ENCODE assay signal across 8 cellular contexts in the genomic region with DNA sequence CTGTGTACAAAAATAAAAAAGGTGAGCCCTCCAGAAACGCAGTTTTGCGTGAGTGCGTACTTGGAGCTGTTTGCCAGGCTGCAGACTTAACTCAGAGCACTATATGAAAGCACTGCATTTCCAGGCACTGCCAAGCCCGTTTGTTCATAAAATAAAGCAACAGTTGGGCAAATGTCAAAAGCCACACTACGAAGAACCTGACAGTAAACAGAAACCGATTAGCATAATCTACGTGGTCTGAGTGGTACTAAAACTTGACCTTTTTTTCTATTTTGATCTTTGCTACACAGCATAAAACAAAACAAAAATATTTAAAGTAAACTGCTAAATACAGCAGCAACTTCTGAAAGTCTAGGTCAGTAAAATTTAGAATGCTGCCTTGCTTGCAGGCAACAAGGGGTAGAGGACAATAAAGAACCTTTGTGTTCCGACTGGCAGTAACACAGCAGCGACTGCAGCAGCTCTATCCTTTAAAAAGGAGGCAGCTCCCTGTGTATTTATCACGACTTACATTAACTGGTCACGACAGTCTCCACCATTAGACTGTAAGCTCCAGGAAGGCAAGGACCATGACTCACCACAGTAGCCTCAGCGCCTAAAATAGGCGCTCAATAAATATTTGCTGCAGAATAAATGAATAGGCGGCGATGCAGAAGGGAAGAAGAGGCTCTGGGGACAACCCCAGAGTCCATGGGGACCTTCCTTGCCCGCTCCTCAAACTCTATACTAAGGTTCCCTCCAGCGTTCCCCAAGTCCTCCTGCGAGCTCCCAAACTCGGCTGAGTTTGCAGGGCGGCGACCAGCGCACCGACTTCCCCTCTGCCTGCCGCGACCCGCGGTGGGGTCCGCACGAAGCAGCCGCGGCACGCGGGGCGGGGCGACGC. TPM values are rescaled to one million over a fixed set of nuclear protein-coding genes. Genes with fewer than 3 reads are reported as not detected.
DNase-seq lines count a peak whose midpoint lies in the region; ATAC-seq and TF ChIP-seq lines count a peak whose summit lies in the region.

No MANE protein-coding gene starts in this region.

- peak overlapping the region; percentile 99 for H3K4me3 Mint-ChIP-seq in Calu3 (ENCODE audit: low read depth, unreplicated experiment)
- H3K4me3 Mint-ChIP-seq in T-helper 1 cell treated with Interleukin-12 subunit alpha and Interleukin-12 subunit beta and Interleukin-4 antibody, amounts not matched to agents 30 μg/mL and 1 μg/mL, for 36 hours: peak overlapping the region; percentile 96
- peak overlapping the region; percentile 94 to 99 (median 97) for H3K4me3 Mint-ChIP-seq in naive thymus-derived CD4-positive, alpha-beta T cell

- H3K27ac ChIP-seq in HUES64 (ENCODE audit: low read depth, low read length): peak overlapping the region; percentile 96
- H3K27ac ChIP-seq in naive thymus-derived CD4-positive, alpha-beta T cell (ENCODE audit: low read depth, low read length): peak overlapping the region; percentile 96

- H3K9me3 ChIP-seq in HUES64 (ENCODE audit: insufficient read depth, low read depth, low read length): no peaks in the 10 kb centered on the region
- no peaks in the 10 kb centered on the region for H3K9me3 ChIP-seq in naive thymus-derived CD4-positive, alpha-beta T cell (ENCODE audit: control insufficient read depth in 2 of 3, low read length in 3 of 3)

- CTCF ChIA-PET in Calu3 (lab: Charles Lee): no interaction called here
- CTCF ChIA-PET in naive thymus-derived CD4-positive, alpha-beta T cell (lab: Charles Lee): interaction anchor here (0.5 kb wide), 1 partner anchor 248 kb away, joined by 3 read pairs; no protein-coding TSS in a partner anchor

- peaks cover 31% of the 10 kb centered on the region for H3K36me3 ChIP-seq in HUES64 (ENCODE audit: insufficient read depth, low read length)
- peaks cover 0 to 7% (median 0%) of the 10 kb centered on the region in 3 experiments for H3K36me3 ChIP-seq in naive thymus-derived CD4-positive, alpha-beta T cell (ENCODE audit: control insufficient read depth in 2 of 3, insufficient read depth in 3 of 3, low read length in 3 of 3)

- no peaks in the 10 kb centered on the region for H3K27me3 ChIP-seq in HUES64 (ENCODE audit: insufficient read depth, low read length)
- H3K27me3 ChIP-seq in naive thymus-derived CD4-positive, alpha-beta T cell (ENCODE audit: control insufficient read depth in 2 of 2, insufficient read depth in 2 of 2, low read length in 2 of 2): no peaks in the 10 kb centered on the region

- H3K4me3 ChIP-seq in HUES64 (ENCODE audit: low read length) (peak overlapping the region; percentile 99), epithelial cell of proximal tubule (ENCODE audit: low read depth, low read length) (peak overlapping the region; percentile 94)
- peak overlapping the region; percentile 95 for H3K4me3 ChIP-seq in naive thymus-derived CD4-positive, alpha-beta T cell (ENCODE audit: low read length)

- H3K36me3 Mint-ChIP-seq in Calu3 (ENCODE audit: insufficient read depth, unreplicated experiment): peaks cover 35% of the 10 kb centered on the region
- H3K36me3 Mint-ChIP-seq in T-helper 1 cell treated with Interleukin-12 subunit alpha and Interleukin-12 subunit beta and Interleukin-4 antibody, amounts not matched to agents 30 μg/mL and 1 μg/mL, for 36 hours (ENCODE audit: low read depth): peaks cover 18% of the 10 kb centered on the region
- H3K36me3 Mint-ChIP-seq in naive thymus-derived CD4-positive, alpha-beta T cell: peaks cover 3 to 16% (median 11%) of the 10 kb centered on the region in 5 donors

- H3K27ac Mint-ChIP-seq in Calu3 (ENCODE audit: unreplicated experiment): peak overlapping the region; percentile 55
- peak overlapping the region; percentile 81 for H3K27ac Mint-ChIP-seq in T-helper 1 cell treated with Interleukin-12 subunit alpha and Interleukin-12 subunit beta and Interleukin-4 antibody, amounts not matched to agents 30 μg/mL and 1 μg/mL, for 36 hours
- peak overlapping the region; percentile 93 to 99 (median 98) for H3K27ac Mint-ChIP-seq in naive thymus-derived CD4-positive, alpha-beta T cell

- ATAC-seq in GM19467 (IDR thresholded peaks at IDR 0.05; ENCODE audit: unreplicated experiment): peak; percentile 0
- no peak for ATAC-seq in naive thymus-derived CD4-positive, alpha-beta T cell

- POLR2A ChIA-PET in naive thymus-derived CD4-positive, alpha-beta T cell (lab: Charles Lee): interaction anchor here (0.6 to 0.8 kb wide), 2 partner anchors 46 to 123 kb away, joined by 3 read pairs; no protein-coding TSS in a partner anchor

- no peaks in the 10 kb centered on the region for H3K27me3 Mint-ChIP-seq in Calu3 (ENCODE audit: unreplicated experiment)
- H3K27me3 Mint-ChIP-seq in T-helper 1 cell treated with Interleukin-12 subunit alpha and Interleukin-12 subunit beta and Interleukin-4 antibody, amounts not matched to agents 30 μg/mL and 1 μg/mL, for 36 hours (ENCODE audit: low read depth): peaks cover 7% of the 10 kb centered on the region
- no peaks in the 10 kb centered on the region for H3K27me3 Mint-ChIP-seq in naive thymus-derived CD4-positive, alpha-beta T cell

- peaks cover 17% of the 10 kb centered on the region for H3K4me1 Mint-ChIP-seq in Calu3 (ENCODE audit: low read depth, unreplicated experiment)
- peaks cover 26% of the 10 kb centered on the region for H3K4me1 Mint-ChIP-seq in T-helper 1 cell treated with Interleukin-12 subunit alpha and Interleukin-12 subunit beta and Interleukin-4 antibody, amounts not matched to agents 30 μg/mL and 1 μg/mL, for 36 hours (ENCODE audit: low read depth)
- H3K4me1 Mint-ChIP-seq in naive thymus-derived CD4-positive, alpha-beta T cell: peaks cover 23 to 53% (median 46%) of the 10 kb centered on the region in 7 donors

- DNase-seq in Calu3 (no peak), epithelial cell of proximal tubule (ENCODE audit: low read depth) (no peak), NCI-H774 (lab: John Stamatoyannopoulos, UW) (no peak), NCI-H2196 (lab: John Stamatoyannopoulos, UW; ENCODE audit: unreplicated experiment) (no peak)
- DNase-seq in naive thymus-derived CD4-positive, alpha-beta T cell: peak in 4 of 9 donors; percentile 4 to 28 (median 10)

- BruUV-seq in Calu3 (replicated peaks; lab: Mats Ljungman, UMichigan): no TSS peak

- H3K4me1 ChIP-seq in HUES64 (ENCODE audit: insufficient read depth, low read length): peaks cover 17% of the 10 kb centered on the region
- peaks cover 9 to 13% of the 10 kb centered on the region in 2 donors for H3K4me1 ChIP-seq in naive thymus-derived CD4-positive, alpha-beta T cell (ENCODE audit: control insufficient read depth in 2 of 2, insufficient read depth in 2 of 2, low read length in 2 of 2)

- intact Hi-C loops in Calu3 (cut with micrococcal nuclease; ENCODE audit: unreplicated experiment): no loop called here
- intact Hi-C loops in naive thymus-derived CD4-positive, alpha-beta T cell (cut with micrococcal nuclease): loop anchor here (1.0 to 10.0 kb wide), 10 partner anchors 13 to 1692 kb away; partner anchors contain the start of genes KCTD1 (in 2 of the 2), TAF4B (in 2 of the 2), OSBPL1A (in 1 of the 2) and PSMA8 (in 1 of the 2)

- TF ChIP-seq CTCF in Calu3 (IDR thresholded peaks at IDR 0.05; ENCODE audit: unreplicated experiment) (no peak), epithelial cell of proximal tubule (conservative IDR thresholded peaks at IDR 0.05; ENCODE audit: low read depth, low read length) (no peak)

- WGBS in HUES64: 5% methylated on average over 36 of the region's 36 CpGs

- peak overlapping the region; percentile 94 for H3K9ac ChIP-seq in HUES64 (ENCODE audit: low read depth, low read length)

- no peaks in the 10 kb centered on the region for H3K9me3 Mint-ChIP-seq in Calu3 (ENCODE audit: low read depth, unreplicated experiment)
- no peaks in the 10 kb centered on the region for H3K9me3 Mint-ChIP-seq in T-helper 1 cell treated with Interleukin-12 subunit alpha and Interleukin-12 subunit beta and Interleukin-4 antibody, amounts not matched to agents 30 μg/mL and 1 μg/mL, for 36 hours
- H3K9me3 Mint-ChIP-seq in naive thymus-derived CD4-positive, alpha-beta T cell: peaks cover 0 to 2% (median 0%) of the 10 kb centered on the region in 11 donors

RNA-seq across cellular contexts. Expression of gene SS18, which starts 0.9 kb away (rescaled TPM):
- total RNA-seq in Calu3 (2022) (86.6 and 89.9 TPM in 2 replicates), epithelial cell of proximal tubule (96.2 and 234 TPM in 2 replicates)
- polyA plus RNA-seq in HUES64 (2013, experiment 1 of 2): 60.6 TPM
- polyA plus RNA-seq in HUES64 (2013, experiment 2 of 2): 65.2 TPM
- 10 to 100 TPM; 50.9 to 85.8 (median 77.3) TPM for total RNA-seq in naive thymus-derived CD4-positive, alpha-beta T cell
- 10 to 100 TPM; 33.5 to 37.0 TPM for polyA plus RNA-seq in naive thymus-derived CD4-positive, alpha-beta T cell

RNA-seq across cellular contexts. Expression of gene PSMA8, which starts 44.2 kb away (rescaled TPM):
- total RNA-seq in Calu3 (2022) (not detected in 2 replicates), epithelial cell of proximal tubule (not detected in 2 replicates)
- not detected for polyA plus RNA-seq in HUES64 (2013, experiment 1 of 2)
- not detected for polyA plus RNA-seq in HUES64 (2013, experiment 2 of 2)
- total RNA-seq in naive thymus-derived CD4-positive, alpha-beta T cell: under 1 TPM; 0.19 to 0.89 (median 0.59) TPM
- 1 to 10 TPM in 1 of 2 donors, under 1 TPM in 1; 0.39 to 1.6 TPM for polyA plus RNA-seq in naive thymus-derived CD4-positive, alpha-beta T cell
